23 cellular contexts compared by ENCODE assay signal in the genomic region with DNA sequence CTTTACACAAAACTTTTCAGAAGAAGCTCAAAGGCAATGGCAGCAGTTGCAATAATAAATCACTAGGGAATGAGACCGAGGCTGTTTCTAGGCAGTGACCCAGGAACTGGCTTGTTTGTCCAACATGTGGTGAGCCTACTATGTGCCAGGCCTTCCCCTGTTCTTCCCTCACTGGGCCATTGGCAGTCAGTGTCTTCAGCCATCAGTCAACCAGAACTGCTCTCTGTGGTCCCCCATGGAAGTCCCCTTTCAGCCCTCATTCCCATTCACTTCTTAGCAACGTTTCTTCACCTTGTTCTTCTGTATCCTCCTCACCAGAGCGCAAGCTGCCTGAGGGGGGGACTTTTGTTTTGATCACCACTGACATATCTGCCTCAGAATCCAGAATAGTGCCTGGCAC.
DNase-seq lines count a peak whose midpoint lies in the region; ATAC-seq and TF ChIP-seq lines count a peak whose summit lies in the region.
"Had no signal": no experiment of that assay in that cellular context is flagged by ENCODE, and none has a peak within 500 bp of the region (broad histone marks: within the 10 kb centered on the region; RNA-seq: fewer than 3 reads in every experiment).

No MANE protein-coding gene starts in this region.

- H3K27ac Mint-ChIP-seq in memory B cell = peak overlapping the region; percentile 11
- no peak overlapping the region for H3K27ac Mint-ChIP-seq in naive thymus-derived CD8-positive, alpha-beta T cell
- H3K27ac Mint-ChIP-seq: CD8-positive, alpha-beta T cell had no signal

- H3K27ac ChIP-seq in A673 (ENCODE audit: low read depth, low read length, poor library complexity, severe bottlenecking) (peak overlapping the region; percentile 78), body of pancreas (no peak overlapping the region)

- no peaks in the 10 kb centered on the region for H3K9me3 ChIP-seq in A673 (ENCODE audit: low read depth, low read length, poor library complexity, severe bottlenecking)
- no peaks in the 10 kb centered on the region for H3K9me3 ChIP-seq in body of pancreas
- H3K9me3 ChIP-seq: Caco-2 had no signal

- H3K36me3 Mint-ChIP-seq in memory B cell = no peaks in the 10 kb centered on the region
- H3K36me3 Mint-ChIP-seq in naive thymus-derived CD8-positive, alpha-beta T cell = peaks cover 0 to 7% (median 0%) of the 10 kb centered on the region in 3 donors
- H3K36me3 Mint-ChIP-seq: CD8-positive, alpha-beta T cell had no signal

- TF ChIP-seq POLR2A in body of pancreas (IDR thresholded peaks at IDR 0.05) = no peak

- no peak overlapping the region for H3K4me3 ChIP-seq in A673 (ENCODE audit: low read depth, low read length, poor library complexity, severe bottlenecking)
- H3K4me3 ChIP-seq in GM12865 (ENCODE audit: low read depth, low read length) = no peak overlapping the region
- no peak overlapping the region for H3K4me3 ChIP-seq in body of pancreas

- BruUV-seq in A673 (replicated peaks; lab: Mats Ljungman, UMichigan) = no TSS peak

- H3K36me3 ChIP-seq in A673 (ENCODE audit: insufficient read depth, low read length, poor library complexity, severe bottlenecking) (no peaks in the 10 kb centered on the region), body of pancreas (replicated peaks in 1 of 2; ENCODE audit: insufficient read depth in 1 of 2, low read depth in 2 of 2) (no peaks in the 10 kb centered on the region)

- 62% methylated on average over 3 of the region's 3 CpGs for WGBS in body of pancreas, 2 donors

- ATAC-seq in memory B cell (ENCODE audit: low read depth) (no peak), Right ventricle myocardium superior (ENCODE audit: poor library complexity) (no peak), body of pancreas (no peak)
- no peak for ATAC-seq in naive thymus-derived CD8-positive, alpha-beta T cell
- ATAC-seq: CD8-positive, alpha-beta T cell had no signal

- DNase-seq in A673 (ENCODE audit: low spot score) (no peak), GM12865 (ENCODE audit: low read depth) (peak; percentile 48), memory B cell (ENCODE audit: low spot score in 2 of 2) (no peak), Right ventricle myocardium superior (no peak), body of pancreas (no peak)
- DNase-seq in activated CD8-positive, alpha-beta memory T cell treated with anti-CD3 and anti-CD28 coated beads, Interleukin-2, amount 50 U/mL, for 48 hours = peak; percentile 23
- DNase-seq in naive thymus-derived CD8-positive, alpha-beta T cell = no peak
- DNase-seq: AML-193; C1 segment of cervical spinal cord; Caco-2; CD8-positive, alpha-beta T cell; GOT3; HCEC 1CT; IMR-90; KG1; MM.1S; NCI-H1417; NCI-H1694 treated with DMSO at 0.1 percent for 48 hours; NCI-H2081; NCI-H2227 treated with DMSO at 0.1 percent for 48 hours; NCI-H526 treated with DMSO at 0.1 percent for 48 hours; RPMI8226; SHP77 treated with DMSO at 0.1 percent for 48 hours had no signal

- H3K4me3 Mint-ChIP-seq in memory B cell = no peak overlapping the region
- no peak overlapping the region for H3K4me3 Mint-ChIP-seq in naive thymus-derived CD8-positive, alpha-beta T cell
- H3K4me3 Mint-ChIP-seq: CD8-positive, alpha-beta T cell had no signal

- H3K4me1 ChIP-seq in A673 (ENCODE audit: insufficient read depth, low read length, poor library complexity, severe bottlenecking) = peaks cover 81% of the 10 kb centered on the region
- H3K4me1 ChIP-seq in body of pancreas = no peaks in the 10 kb centered on the region
- H3K4me1 ChIP-seq: Caco-2 had no signal

- POLR2A ChIA-PET in A673 (lab: Charles Lee; ENCODE audit: low non-redundant PET) = interaction anchor here (0.6 kb wide), 1 partner anchor 88 kb away, joined by 5 read pairs; no protein-coding TSS in a partner anchor
- POLR2A ChIA-PET in naive thymus-derived CD8-positive, alpha-beta T cell (lab: Charles Lee) = no interaction called here

- TF ChIP-seq CTCF in A673 (conservative IDR thresholded peaks at IDR 0.05; ENCODE audit: low read depth, low read length) (no peak), GM12865 (IDR thresholded peaks at IDR 0.05; ENCODE audit: insufficient read depth, low read depth, low read length, missing control alignments) (no peak), body of pancreas (IDR thresholded peaks at IDR 0.05) (no peak)

- H3K9me3 Mint-ChIP-seq in memory B cell = no peaks in the 10 kb centered on the region
- no peaks in the 10 kb centered on the region for H3K9me3 Mint-ChIP-seq in naive thymus-derived CD8-positive, alpha-beta T cell
- H3K9me3 Mint-ChIP-seq: CD8-positive, alpha-beta T cell had no signal

- intact Hi-C loops in A673 (cut with micrococcal nuclease; ENCODE audit: unreplicated experiment) = loop anchor here (1.0 to 5.0 kb wide), 5 partner anchors 78 to 558 kb away; no protein-coding TSS in a partner anchor
- intact Hi-C loops in Right ventricle myocardium superior (cut with DNase I) = no loop called here
- intact Hi-C loops in body of pancreas (cut with DNase I) = no loop called here

- peaks cover 2% of the 10 kb centered on the region for H3K27me3 Mint-ChIP-seq in memory B cell
- peaks cover 7 to 65% (median 27%) of the 10 kb centered on the region in 5 donors for H3K27me3 Mint-ChIP-seq in naive thymus-derived CD8-positive, alpha-beta T cell

- H3K27me3 ChIP-seq in A673 (replicated peaks; ENCODE audit: insufficient read depth, low read depth, low read length, poor library complexity) (no peaks in the 10 kb centered on the region), body of pancreas (no peaks in the 10 kb centered on the region)

- CTCF ChIA-PET in A673 (lab: Charles Lee) = interaction anchor here (0.6 kb wide), 1 partner anchor 539 kb away, joined by 4 read pairs; no protein-coding TSS in a partner anchor

- H3K4me1 Mint-ChIP-seq in memory B cell = peaks cover 12% of the 10 kb centered on the region
- peaks cover 10 to 20% (median 11%) of the 10 kb centered on the region in 4 donors for H3K4me1 Mint-ChIP-seq in naive thymus-derived CD8-positive, alpha-beta T cell

Comparison
In these comparisons a context has a peak if more than half of its experiments do, and no peak if none do; other contexts are left out.
1. DNase-seq: peak in GM12865 (single experiment) and activated CD8-positive, alpha-beta memory T cell treated with anti-CD3 and anti-CD28 coated beads, Interleukin-2, amount 50 U/mL, for 48 hours (single experiment); none in A673 (single experiment), memory B cell (0 of 2), naive thymus-derived CD8-positive, alpha-beta T cell (0 of 10), Right ventricle myocardium superior (single experiment) and body of pancreas (0 of 4).